In genomic region chr14:50932592-50933500, GRCh38 we compare ENCODE assay signal across 17 cellular contexts. TPM values are rescaled to one million over a fixed set of nuclear protein-coding genes. Genes with fewer than 3 reads are reported as not detected.
DNase-seq lines count a peak whose midpoint lies in the region; ATAC-seq and TF ChIP-seq lines count a peak whose summit lies in the region.
"Had no signal": no experiment of that assay in that cellular context is flagged by ENCODE, and none has a peak within 500 bp of the region (broad histone marks: within the 10 kb centered on the region; RNA-seq: fewer than 3 reads in every experiment).

No MANE protein-coding gene starts in this region.

- H3K4me1 ChIP-seq in neutrophil (ENCODE audit: control insufficient read depth in 1 of 2, insufficient read depth in 1 of 2, low read depth in 1 of 2, low read length in 1 of 2) (peaks cover 96 to 98% of the 10 kb centered on the region in 2 experiments), SJCRH30 (no peaks in the 10 kb centered on the region)
- H3K4me1 ChIP-seq: gastroesophageal sphincter, SJSA1 had no signal

- H3K36me3 ChIP-seq in neutrophil (peaks cover 86% of the 10 kb centered on the region), SJCRH30 (no peaks in the 10 kb centered on the region)

- TF ChIP-seq CTCF in neutrophil (IDR thresholded peaks at IDR 0.05) = no peak

- no peaks in the 10 kb centered on the region for H3K27me3 ChIP-seq in neutrophil
- no peaks in the 10 kb centered on the region for H3K27me3 ChIP-seq in SJCRH30
- H3K27me3 ChIP-seq: gastroesophageal sphincter, SJSA1 had no signal

- H3K27ac ChIP-seq in neutrophil (peak overlapping the region; percentile 86), SJCRH30 (no peak overlapping the region)
- H3K27ac ChIP-seq: gastroesophageal sphincter, SJSA1 had no signal

- H3K9me3 ChIP-seq in neutrophil = no peaks in the 10 kb centered on the region
- H3K9me3 ChIP-seq in SJCRH30 (replicated peaks) = no peaks in the 10 kb centered on the region
- H3K9me3 ChIP-seq: gastroesophageal sphincter, SJSA1 had no signal

- H3K4me3 ChIP-seq in neutrophil (ENCODE audit: low read depth in 1 of 2, low read length in 1 of 2) = no peak overlapping the region
- no peak overlapping the region for H3K4me3 ChIP-seq in SJCRH30
- H3K4me3 ChIP-seq: gastroesophageal sphincter, SJSA1 had no signal

- DNase-seq in GF-D8 (lab: John Stamatoyannopoulos, UW) = peak; percentile 41
- DNase-seq in OCI-M1 (lab: John Stamatoyannopoulos, UW) = peak; percentile 71
- DNase-seq in dermis blood vessel endothelial cell = peak; percentile 34
- no peak for DNase-seq in SJCRH30
- no peak for DNase-seq in AG08395 (ENCODE audit: low spot score)
- DNase-seq: activated CD4-positive, alpha-beta T cell treated with anti-CD3 and anti-CD28 coated beads for 36 hours; activated naive CD8-positive, alpha-beta T cell treated with anti-CD3 and anti-CD28 coated beads, Interleukin-2, amount 10 ng/mL, durations not matched to agents 7 days and 5 days; NCI-H1092 treated with DMSO at 0.1 percent for 48 hours; NCI-H524 treated with DMSO at 0.1 percent for 48 hours; occipital lobe; stimulated activated CD8-positive, alpha-beta memory T cell treated with anti-CD3 and anti-CD28 coated beads, Interleukin-4, amount 100 ng/mL, for 48 hours had no signal

- no peak for ATAC-seq in HG03175 (IDR thresholded peaks at IDR 0.05; ENCODE audit: unreplicated experiment)
- ATAC-seq: activated CD4-positive, alpha-beta T cell treated with anti-CD3 and anti-CD28 coated beads for 36 hours; gastroesophageal sphincter; HCT116; left lobe of liver had no signal

RNA-seq across cellular contexts. Expression of gene PYGL, which starts 11.4 kb away (rescaled TPM):
- 64.5 and 99.6 TPM in 2 replicates for total RNA-seq in dermis blood vessel endothelial cell
- total RNA-seq in SJCRH30 (2014; rRNA removed; shearing (Covaris generic)) = 5.0 and 5.2 TPM in 2 replicates

Comparison
In these comparisons a context has a peak if more than half of its experiments do, and no peak if none do; other contexts are left out.
1. DNase-seq: peak in GF-D8 (single experiment), OCI-M1 (single experiment) and dermis blood vessel endothelial cell (single experiment); none in SJCRH30 (0 of 2) and AG08395 (single experiment).
2. RNA of gene PYGL, which starts 11.4 kb away (total RNA-seq): 64.5 to 99.6 TPM in dermis blood vessel endothelial cell; 5.0 to 5.2 TPM in SJCRH30; every median in the first group is over 10 times any median in the second.